ENCODE assay signal across 11 cellular contexts in genomic region chr6:157715766-157716171, GRCh38.
A peak's percentile ranks its signal among the peaks of the same experiment; 100 is the strongest.
DNase-seq lines count a peak whose midpoint lies in the region; ATAC-seq and TF ChIP-seq lines count a peak whose summit lies in the region.
"Had no signal": no experiment of that assay in that cellular context is flagged by ENCODE, and none has a peak within 500 bp of the region (broad histone marks: within the 10 kb centered on the region; RNA-seq: fewer than 3 reads in every experiment).

No MANE protein-coding gene starts in this region.

- peak; percentile 48 for DNase-seq in H7
- peak; percentile 94 to 98 for DNase-seq in cardiac fibroblast (ENCODE audit: low read depth in 2 of 2)
- DNase-seq in left lobe of liver (ENCODE audit: low spot score): no peak
- peak; percentile 23 for DNase-seq in smooth muscle cell of the brain vasculature (ENCODE audit: low read depth, low spot score)
- DNase-seq in activated naive CD4-positive, alpha-beta T cell treated with anti-CD3 and anti-CD28 coated beads, Interleukin-2, amount 10 ng/mL, durations not matched to agents 7 days and 5 days: no peak
- no peak for DNase-seq in germinal center (ENCODE audit: low spot score)
- DNase-seq in COLO829 (ENCODE audit: low spot score): no peak
- DNase-seq: activated CD8-positive, alpha-beta memory T cell treated with anti-CD3 and anti-CD28 coated beads, Interleukin-2, amount 50 U/mL, for 4 hours; NCI-H146; SJCRH30 had no signal

- no peaks in the 10 kb centered on the region for H3K36me3 ChIP-seq in H7 (replicated peaks; ENCODE audit: control insufficient read depth, insufficient read depth, low read length)
- H3K36me3 ChIP-seq: SJCRH30 had no signal

- CTCF ChIA-PET in activated naive CD4-positive, alpha-beta T cell treated with anti-CD3 and anti-CD28 coated beads, Interleukin-2, amount 10 ng/mL, durations not matched to agents 7 days and 5 days (lab: Charles Lee): interaction anchor here (0.6 to 1.1 kb wide), 2 partner anchors 41 to 65 kb away, joined by 3 to 4 read pairs; no protein-coding TSS in a partner anchor

- ATAC-seq in left lobe of liver (peak; percentile 87), HG03045 (IDR thresholded peaks at IDR 0.05; ENCODE audit: unreplicated experiment) (no peak)

- TF ChIP-seq CTCF in cardiac fibroblast (IDR thresholded peaks at IDR 0.05; ENCODE audit: low read depth, low read length): no peak

- peaks cover 37% of the 10 kb centered on the region for H3K27me3 Mint-ChIP-seq in activated naive CD4-positive, alpha-beta T cell treated with anti-CD3 and anti-CD28 coated beads, Interleukin-2, amount 10 ng/mL, durations not matched to agents 7 days and 5 days

- no peaks in the 10 kb centered on the region for H3K4me1 Mint-ChIP-seq in activated naive CD4-positive, alpha-beta T cell treated with anti-CD3 and anti-CD28 coated beads, Interleukin-2, amount 10 ng/mL, durations not matched to agents 7 days and 5 days

- no peak overlapping the region for H3K27ac Mint-ChIP-seq in activated naive CD4-positive, alpha-beta T cell treated with anti-CD3 and anti-CD28 coated beads, Interleukin-2, amount 10 ng/mL, durations not matched to agents 7 days and 5 days

- no peaks in the 10 kb centered on the region for H3K9me3 Mint-ChIP-seq in activated naive CD4-positive, alpha-beta T cell treated with anti-CD3 and anti-CD28 coated beads, Interleukin-2, amount 10 ng/mL, durations not matched to agents 7 days and 5 days

- no peaks in the 10 kb centered on the region; the same call in 1 of the 2 replicates for H3K27me3 ChIP-seq in H7 (ENCODE audit: control insufficient read depth, insufficient read depth, low read length)
- H3K27me3 ChIP-seq: SJCRH30 had no signal

- no peak overlapping the region for H3K4me3 Mint-ChIP-seq in activated naive CD4-positive, alpha-beta T cell treated with anti-CD3 and anti-CD28 coated beads, Interleukin-2, amount 10 ng/mL, durations not matched to agents 7 days and 5 days

- H3K4me3 ChIP-seq in H7 (ENCODE audit: insufficient read depth, low read depth, low read length): no peak overlapping the region
- H3K4me3 ChIP-seq in cardiac fibroblast (replicated peaks in 1 of 2; ENCODE audit: low read depth in 2 of 2, low read length in 2 of 2): no peak overlapping the region
- H3K4me3 ChIP-seq: SJCRH30 had no signal

- no peaks in the 10 kb centered on the region for H3K36me3 Mint-ChIP-seq in activated naive CD4-positive, alpha-beta T cell treated with anti-CD3 and anti-CD28 coated beads, Interleukin-2, amount 10 ng/mL, durations not matched to agents 7 days and 5 days

Comparison
In these comparisons a context has a peak if more than half of its experiments do, and no peak if none do; other contexts are left out.
1. DNase-seq: peak in H7 (single experiment), cardiac fibroblast (2 of 2) and smooth muscle cell of the brain vasculature (single experiment); none in left lobe of liver (single experiment), activated naive CD4-positive, alpha-beta T cell treated with anti-CD3 and anti-CD28 coated beads, Interleukin-2, amount 10 ng/mL, durations not matched to agents 7 days and 5 days (single experiment), germinal center (single experiment) and COLO829 (single experiment).